In the genomic region with DNA sequence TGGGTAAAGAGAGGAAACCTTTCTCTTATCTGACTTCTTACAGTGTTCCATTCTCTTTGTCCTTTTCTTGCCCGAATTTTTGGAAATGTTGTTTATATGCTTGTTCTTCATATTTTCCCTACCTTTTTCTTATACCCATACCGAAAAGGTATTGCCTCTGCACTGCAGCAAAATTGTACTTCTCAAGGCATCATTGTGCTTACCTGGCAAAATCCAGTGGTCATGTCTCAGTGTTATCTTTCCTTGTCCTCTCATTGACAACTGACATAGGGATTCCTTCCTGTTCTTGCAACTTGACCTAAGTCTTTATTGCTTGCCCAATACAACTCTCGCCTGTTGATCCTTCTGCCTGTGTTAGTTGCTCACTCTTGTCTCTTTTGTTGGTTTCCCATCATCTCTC, we compare ENCODE assay signal across 38 cellular contexts.
"Had no signal": no experiment of that assay in that cellular context is flagged by ENCODE, and none has a peak within 500 bp of the region (broad histone marks: within the 10 kb centered on the region; RNA-seq: fewer than 3 reads in every experiment).

No MANE protein-coding gene starts in this region.

- H3K36me3 ChIP-seq: adrenal gland, cardiac muscle cell had no signal

- H3K4me3 Mint-ChIP-seq: activated B cell treated with CpG ODN at 0.5 μM for 24 hours; activated CD4-positive, alpha-beta memory T cell treated with anti-CD3 and anti-CD28 coated beads for 36 hours; activated CD8-positive, alpha-beta T cell treated with anti-CD3 and anti-CD28 coated beads for 36 hours; activated naive CD4-positive, alpha-beta T cell treated with anti-CD3 and anti-CD28 coated beads for 36 hours; activated naive CD8-positive, alpha-beta T cell treated with anti-CD3 and anti-CD28 coated beads for 36 hours; activated T-cell treated with anti-CD3 and anti-CD28 coated beads, Interleukin-2, amount 50 U/mL, for 4 hours; activated T-cell treated with anti-CD3 and anti-CD28 coated beads, Interleukin-2, amount 50 U/mL, for 72 hours; activated T-helper 1 cell treated with anti-CD3 and anti-CD28 coated beads, Interleukin-12 subunit alpha, Interleukin-12 subunit beta, Interleukin-2, Interleukin-4 antibody, amounts not matched to agents 30 ng/mL and 10 ng/mL and 1 ng/mL, durations not matched to agents 14 hours and 24 hours and 36 hours; activated T-helper 17 cell treated with anti-CD3 and anti-CD28 coated beads, Interleukin-2, amount 50 U/mL, for 72 hours; brain; central memory CD8-positive, alpha-beta T cell; T-helper 1 cell treated with Interleukin-12 subunit alpha and Interleukin-12 subunit beta and Interleukin-4 antibody, amounts not matched to agents 30 μg/mL and 1 μg/mL, for 36 hours; T-helper 2 cell treated with Interferon-gamma antibody and Interleukin-4, amounts not matched to agents 5 μg/mL and 100 μg/mL, for 36 hours had no signal

- H3K9me3 Mint-ChIP-seq: brain; T-helper 1 cell treated with Interleukin-12 subunit alpha and Interleukin-12 subunit beta and Interleukin-4 antibody, amounts not matched to agents 30 μg/mL and 1 μg/mL, for 36 hours; T-helper 2 cell treated with Interferon-gamma antibody and Interleukin-4, amounts not matched to agents 5 μg/mL and 100 μg/mL, for 36 hours had no signal

- H3K4me1 Mint-ChIP-seq: activated B cell treated with CpG ODN at 0.5 μM for 24 hours; activated naive CD8-positive, alpha-beta T cell treated with anti-CD3 and anti-CD28 coated beads for 36 hours; activated T-helper 17 cell treated with anti-CD3 and anti-CD28 coated beads, Interleukin-2, amount 50 U/mL, for 72 hours; brain; central memory CD8-positive, alpha-beta T cell had no signal

- H3K27me3 Mint-ChIP-seq: activated B cell treated with CpG ODN at 0.5 μM for 24 hours; activated CD4-positive, alpha-beta memory T cell treated with anti-CD3 and anti-CD28 coated beads for 36 hours; activated CD8-positive, alpha-beta T cell treated with anti-CD3 and anti-CD28 coated beads for 36 hours; activated naive CD8-positive, alpha-beta T cell treated with anti-CD3 and anti-CD28 coated beads for 36 hours; activated T-helper 17 cell treated with anti-CD3 and anti-CD28 coated beads, Interleukin-2, amount 50 U/mL, for 72 hours; brain; central memory CD8-positive, alpha-beta T cell had no signal

- ATAC-seq: activated CD8-positive, alpha-beta T cell treated with anti-CD3 and anti-CD28 coated beads for 36 hours; activated naive CD4-positive, alpha-beta T cell treated with anti-CD3 and anti-CD28 coated beads, Interleukin-2, amount 50 U/mL, for 72 hours; activated T-cell treated with anti-CD3 and anti-CD28 coated beads, Interleukin-2, amount 50 U/mL, for 4 hours; activated T-cell treated with anti-CD3 and anti-CD28 coated beads, Interleukin-2, amount 50 U/mL, for 72 hours; activated T-helper 17 cell treated with anti-CD3 and anti-CD28 coated beads, Interleukin-2, amount 50 U/mL, for 72 hours had no signal

- FAIRE-seq: astrocyte, bronchial epithelial cell, TTC549 had no signal

- H3K27ac ChIP-seq: adrenal gland, cardiac muscle cell, VCaP had no signal

- H3K27ac Mint-ChIP-seq: activated B cell treated with CpG ODN at 0.5 μM for 24 hours; activated CD4-positive, alpha-beta memory T cell treated with anti-CD3 and anti-CD28 coated beads for 36 hours; activated CD8-positive, alpha-beta T cell treated with anti-CD3 and anti-CD28 coated beads for 36 hours; activated naive CD4-positive, alpha-beta T cell treated with anti-CD3 and anti-CD28 coated beads for 36 hours; activated naive CD4-positive, alpha-beta T cell treated with anti-CD3 and anti-CD28 coated beads, Interleukin-2, amount 50 U/mL, for 72 hours; activated naive CD8-positive, alpha-beta T cell treated with anti-CD3 and anti-CD28 coated beads for 36 hours; activated T-cell treated with anti-CD3 and anti-CD28 coated beads, Interleukin-2, amount 50 U/mL, for 72 hours; activated T-helper 1 cell treated with anti-CD3 and anti-CD28 coated beads, Interleukin-12 subunit alpha, Interleukin-12 subunit beta, Interleukin-2, Interleukin-4 antibody, amounts not matched to agents 30 ng/mL and 10 ng/mL and 1 ng/mL, durations not matched to agents 14 hours and 24 hours and 36 hours; activated T-helper 17 cell treated with anti-CD3 and anti-CD28 coated beads, Interleukin-2, amount 50 U/mL, for 72 hours; brain; T-helper 1 cell treated with Interleukin-12 subunit alpha and Interleukin-12 subunit beta and Interleukin-4 antibody, amounts not matched to agents 30 μg/mL and 1 μg/mL, for 36 hours; T-helper 2 cell treated with Interferon-gamma antibody and Interleukin-4, amounts not matched to agents 5 μg/mL and 100 μg/mL, for 36 hours had no signal

- H3K4me3 ChIP-seq: adrenal gland, cardiac muscle cell had no signal

- H3K36me3 Mint-ChIP-seq: activated CD4-positive, alpha-beta memory T cell treated with anti-CD3 and anti-CD28 coated beads for 36 hours; activated naive CD4-positive, alpha-beta T cell treated with anti-CD3 and anti-CD28 coated beads, Interleukin-2, amount 50 U/mL, for 72 hours; activated naive CD8-positive, alpha-beta T cell treated with anti-CD3 and anti-CD28 coated beads for 36 hours; brain had no signal

- H3K4me1 ChIP-seq: adrenal gland had no signal

- H3K9me3 ChIP-seq: adrenal gland had no signal

- H3K27me3 ChIP-seq: adrenal gland, cardiac muscle cell had no signal

- DNase-seq: activated B cell treated with CpG ODN at 0.5 μM for 24 hours; activated CD4-positive, alpha-beta memory T cell treated with anti-CD3 and anti-CD28 coated beads for 36 hours; activated CD4-positive, alpha-beta T cell treated with anti-CD3 and anti-CD28 coated beads for 48 hours; activated CD4-positive, alpha-beta T cell treated with anti-CD3 and anti-CD28 coated beads, Interleukin-2, amount 50 U/mL, for 1 hour; activated CD4-positive, alpha-beta T cell treated with anti-CD3 and anti-CD28 coated beads, Interleukin-2, amount 50 U/mL, for 4 hours; activated CD4-positive, CD25-positive, alpha-beta regulatory T cell treated with anti-CD3 and anti-CD28 coated beads, Interleukin-2, amount 50 U/mL, for 72 hours; activated CD8-positive, alpha-beta memory T cell treated with anti-CD3 and anti-CD28 coated beads, Interleukin-2, amount 50 U/mL, for 4 hours; activated CD8-positive, alpha-beta T cell treated with anti-CD3 and anti-CD28 coated beads for 36 hours; activated effector memory CD4-positive, alpha-beta T cell treated with anti-CD3 and anti-CD28 coated beads, Interleukin-2, amount 50 U/mL, for 16 hours; activated gamma-delta T cell treated with Interleukin-2 at 50 U/mL for 16 hours; activated naive CD4-positive, alpha-beta T cell; activated naive CD4-positive, alpha-beta T cell treated with anti-CD3 and anti-CD28 coated beads for 36 hours; activated naive CD4-positive, alpha-beta T cell treated with anti-CD3 and anti-CD28 coated beads, Interleukin-2, amount 50 U/mL, for 16 hours; activated naive CD8-positive, alpha-beta T cell treated with anti-CD3 and anti-CD28 coated beads for 36 hours; activated T-cell treated with anti-CD3 and anti-CD28 coated beads for 4 hours; activated T-cell treated with anti-CD3 and anti-CD28 coated beads, Interleukin-2, amount 50 U/mL, for 1 hour; activated T-cell treated with anti-CD3 and anti-CD28 coated beads, Interleukin-2, amount 50 U/mL, for 4 hours; activated T-cell treated with anti-CD3 and anti-CD28 coated beads, Interleukin-2, amount 50 U/mL, for 72 hours; adrenal gland; amniotic stem cell; aorta; caudate nucleus; cerebellar nuclear complex; T-helper 1 cell; T-helper 2 cell; T-helper 9 cell had no signal
